Comparison of ENCODE assay signal across 35 cellular contexts in genomic region chr18:74582642-74583041, GRCh38. TPM values are rescaled to one million over a fixed set of nuclear protein-coding genes. Genes with fewer than 3 reads are reported as not detected.
"Had no signal": no experiment of that assay in that cellular context is flagged by ENCODE, and none has a peak within 500 bp of the region (broad histone marks: within the 10 kb centered on the region; RNA-seq: fewer than 3 reads in every experiment).

No MANE protein-coding gene starts in this region.

- H3K4me1 Mint-ChIP-seq: activated CD4-positive, alpha-beta memory T cell treated with anti-CD3 and anti-CD28 coated beads, Interleukin-2, amount 10 ng/mL, durations not matched to agents 7 days and 5 days; activated naive CD4-positive, alpha-beta T cell treated with anti-CD3 and anti-CD28 coated beads, Interleukin-2, amount 50 U/mL, for 24 hours; central memory CD8-positive, alpha-beta T cell had no signal

- H3K27me3 ChIP-seq: ascending aorta, colonic mucosa, SJSA1 had no signal

- H3K4me3 Mint-ChIP-seq: activated CD4-positive, alpha-beta memory T cell treated with anti-CD3 and anti-CD28 coated beads, Interleukin-2, amount 10 ng/mL, durations not matched to agents 7 days and 5 days; activated naive CD4-positive, alpha-beta T cell treated with anti-CD3 and anti-CD28 coated beads, Interleukin-2, amount 50 U/mL, for 24 hours; activated naive CD8-positive, alpha-beta T cell treated with anti-CD3 and anti-CD28 coated beads, Interleukin-2, amount 10 ng/mL, durations not matched to agents 7 days and 5 days; central memory CD8-positive, alpha-beta T cell had no signal

- H3K4me1 ChIP-seq: ascending aorta, colonic mucosa had no signal

- H3K9ac ChIP-seq: KMS-11, SK-N-SH had no signal

- H3K27ac ChIP-seq: ascending aorta, cardiac muscle cell, colonic mucosa, KMS-11, SJSA1, WERI-Rb-1 had no signal

- H3K9me3 Mint-ChIP-seq: activated CD4-positive, alpha-beta memory T cell treated with anti-CD3 and anti-CD28 coated beads, Interleukin-2, amount 10 ng/mL, durations not matched to agents 7 days and 5 days; activated naive CD4-positive, alpha-beta T cell treated with anti-CD3 and anti-CD28 coated beads, Interleukin-2, amount 50 U/mL, for 24 hours; activated naive CD8-positive, alpha-beta T cell treated with anti-CD3 and anti-CD28 coated beads, Interleukin-2, amount 10 ng/mL, durations not matched to agents 7 days and 5 days; activated T-helper 2 cell treated with anti-CD3 and anti-CD28 coated beads, Interferon-gamma antibody, Interleukin-2, Interleukin-4, amounts not matched to agents 10 μg/mL and 5 μg/mL and 100 μg/mL, durations not matched to agents 14 hours and 24 hours and 36 hours; central memory CD8-positive, alpha-beta T cell had no signal

- H3K36me3 ChIP-seq: ascending aorta, cardiac muscle cell, colonic mucosa, SJSA1, WERI-Rb-1 had no signal

- H3K4me2 ChIP-seq: KMS-11, SK-N-SH had no signal

- H3K9me3 ChIP-seq: ascending aorta, colonic mucosa, SJSA1, SK-N-SH had no signal

- H3K36me3 Mint-ChIP-seq: activated naive CD4-positive, alpha-beta T cell treated with anti-CD3 and anti-CD28 coated beads, Interleukin-2, amount 50 U/mL, for 24 hours; activated naive CD8-positive, alpha-beta T cell treated with anti-CD3 and anti-CD28 coated beads, Interleukin-2, amount 10 ng/mL, durations not matched to agents 7 days and 5 days had no signal

- H3K27ac Mint-ChIP-seq: activated CD4-positive, alpha-beta memory T cell treated with anti-CD3 and anti-CD28 coated beads, Interleukin-2, amount 10 ng/mL, durations not matched to agents 7 days and 5 days; activated naive CD4-positive, alpha-beta T cell treated with anti-CD3 and anti-CD28 coated beads, Interleukin-2, amount 50 U/mL, for 24 hours; activated naive CD8-positive, alpha-beta T cell treated with anti-CD3 and anti-CD28 coated beads, Interleukin-2, amount 10 ng/mL, durations not matched to agents 7 days and 5 days; activated T-helper 2 cell treated with anti-CD3 and anti-CD28 coated beads, Interferon-gamma antibody, Interleukin-2, Interleukin-4, amounts not matched to agents 10 μg/mL and 5 μg/mL and 100 μg/mL, durations not matched to agents 14 hours and 24 hours and 36 hours had no signal

- DNase-seq: activated CD4-positive, alpha-beta memory T cell treated with anti-CD3 and anti-CD28 coated beads, Interleukin-2, amount 10 ng/mL, durations not matched to agents 7 days and 5 days; activated CD4-positive, alpha-beta T cell treated with anti-CD3 and anti-CD28 coated beads for 1 hour; activated CD4-positive, alpha-beta T cell treated with anti-CD3 and anti-CD28 coated beads for 48 hours; activated CD4-positive, CD25-positive, alpha-beta regulatory T cell; activated gamma-delta T cell; activated naive CD4-positive, alpha-beta T cell treated with Interleukin-2 at 50 U/mL for 16 hours; activated naive CD8-positive, alpha-beta T cell treated with anti-CD3 and anti-CD28 coated beads, Interleukin-2, amount 10 ng/mL, durations not matched to agents 7 days and 5 days; activated T-cell treated with anti-CD3 and anti-CD28 coated beads, Interleukin-2, amount 50 U/mL, for 1 hour; amygdala; colonic mucosa; MM.1S; NCI-H1092; NCI-H1436 treated with DMSO at 0.1 percent for 48 hours; NCI-H1694 treated with DMSO at 0.1 percent for 48 hours; NCI-H2029; NCI-H345; NCI-H524 treated with DMSO at 0.1 percent for 48 hours; Right ventricle myocardium superior; SK-N-SH; SW 1271; T-helper 1 cell; T-helper 2 cell; T-helper 9 cell; WERI-Rb-1 had no signal

- H3K4me3 ChIP-seq: ascending aorta, cardiac muscle cell, colonic mucosa, SJSA1 had no signal

RNA-seq across cellular contexts. Expression of gene CNDP1, which starts 48.3 kb away (rescaled TPM):
- total RNA-seq: activated CD4-positive, alpha-beta memory T cell treated with anti-CD3 and anti-CD28 coated beads, Interleukin-2, amount 10 ng/mL, durations not matched to agents 7 days and 5 days; activated CD8-positive, alpha-beta memory T cell treated with anti-CD3 and anti-CD28 coated beads for 36 hours; activated naive CD8-positive, alpha-beta T cell treated with anti-CD3 and anti-CD28 coated beads, Interleukin-2, amount 10 ng/mL, durations not matched to agents 7 days and 5 days; ascending aorta; cardiac muscle cell; LHCN-M2; NCI-H460; OCI-LY7; Right ventricle myocardium superior; SJSA1 had no signal
- polyA plus RNA-seq: cardiac muscle cell, SK-N-SH had no signal
